In genomic region chr2:241308267-241308666, GRCh38 we compare ENCODE assay signal across 24 cellular contexts. TPM values are rescaled to one million over a fixed set of nuclear protein-coding genes. Genes with fewer than 3 reads are reported as not detected.
A peak's percentile ranks its signal among the peaks of the same experiment; 100 is the strongest.
DNase-seq lines count a peak whose midpoint lies in the region; ATAC-seq and TF ChIP-seq lines count a peak whose summit lies in the region.
"Had no signal": no experiment of that assay in that cellular context is flagged by ENCODE, and none has a peak within 500 bp of the region (broad histone marks: within the 10 kb centered on the region; RNA-seq: fewer than 3 reads in every experiment).

No MANE protein-coding gene starts in this region.

- H3K4me3 ChIP-seq in Loucy (ENCODE audit: low read length, poor library complexity, severe bottlenecking): no peak overlapping the region
- H3K4me3 ChIP-seq in osteoblast (ENCODE audit: insufficient read depth, low read length): no peak overlapping the region
- H3K4me3 ChIP-seq: BLaER1, body of pancreas, HAP-1, pancreas, SK-N-MC, suprapubic skin had no signal

- H3K4me2 ChIP-seq in Loucy (ENCODE audit: low read depth, low read length, poor library complexity, severe bottlenecking) (no peak overlapping the region), osteoblast (ENCODE audit: insufficient read depth, low read length) (no peak overlapping the region)

- H3K4me1 Mint-ChIP-seq in activated naive CD4-positive, alpha-beta T cell treated with anti-CD3 and anti-CD28 coated beads, Interleukin-2, amount 10 ng/mL, durations not matched to agents 7 days and 5 days: peaks cover 63% of the 10 kb centered on the region
- peaks cover 44 to 54% of the 10 kb centered on the region in 2 donors for H3K4me1 Mint-ChIP-seq in effector memory CD8-positive, alpha-beta T cell (ENCODE audit: low read depth in 2 of 2)

- H3K27me3 Mint-ChIP-seq in activated naive CD4-positive, alpha-beta T cell treated with anti-CD3 and anti-CD28 coated beads, Interleukin-2, amount 10 ng/mL, durations not matched to agents 7 days and 5 days: no peaks in the 10 kb centered on the region
- no peaks in the 10 kb centered on the region for H3K27me3 Mint-ChIP-seq in effector memory CD8-positive, alpha-beta T cell
- H3K27me3 Mint-ChIP-seq: memory B cell had no signal

- peaks cover 93% of the 10 kb centered on the region for H3K79me2 ChIP-seq in Loucy (ENCODE audit: insufficient read depth, low read length)
- peaks cover 99% of the 10 kb centered on the region for H3K79me2 ChIP-seq in osteoblast (ENCODE audit: insufficient read depth, low read length)

- no peak for DNase-seq in activated naive CD4-positive, alpha-beta T cell treated with anti-CD3 and anti-CD28 coated beads, Interleukin-2, amount 10 ng/mL, durations not matched to agents 7 days and 5 days
- no peak for DNase-seq in activated naive CD4-positive, alpha-beta T cell treated with anti-CD3 and anti-CD28 coated beads, Interleukin-2, amount 50 U/mL, for 72 hours (ENCODE audit: low spot score in 2 of 2)
- no peak for DNase-seq in effector memory CD8-positive, alpha-beta T cell
- peak; percentile 86 for DNase-seq in osteoblast (ENCODE audit: insufficient read length, low spot score, missing footprints)
- no peak for DNase-seq in NCI-H128 (lab: John Stamatoyannopoulos, UW; ENCODE audit: unreplicated experiment)
- DNase-seq: activated naive CD4-positive, alpha-beta T cell treated with anti-CD3 and anti-CD28 coated beads for 36 hours; activated T-cell treated with anti-CD3 and anti-CD28 coated beads, Interleukin-2, amount 50 U/mL, for 4 hours; body of pancreas; effector memory CD4-positive, alpha-beta T cell; NCI-H2171 treated with DMSO at 0.1 percent for 48 hours; NCI-H526 treated with DMSO at 0.1 percent for 48 hours; pancreas had no signal

- ATAC-seq in activated naive CD4-positive, alpha-beta T cell treated with anti-CD3 and anti-CD28 coated beads, Interleukin-2, amount 50 U/mL, for 72 hours: no peak
- no peak for ATAC-seq in effector memory CD8-positive, alpha-beta T cell (replicated peaks)
- ATAC-seq in HG02642 (IDR thresholded peaks at IDR 0.05; ENCODE audit: poor library complexity, unreplicated experiment): no peak
- no peak for ATAC-seq in activated CD4-positive, CD25-positive, alpha-beta regulatory T cell treated with anti-CD3 and anti-CD28 coated beads, Interleukin-2, amount 50 U/mL, for 24 hours
- ATAC-seq: activated T-cell treated with anti-CD3 and anti-CD28 coated beads, Interleukin-2, amount 50 U/mL, for 4 hours; body of pancreas; esophagus mucosa; sciatic nerve had no signal

- H3K27me3 ChIP-seq in Loucy (ENCODE audit: insufficient read depth, low read length, poor library complexity, severe bottlenecking) (no peaks in the 10 kb centered on the region), osteoblast (ENCODE audit: insufficient read depth, low read length) (no peaks in the 10 kb centered on the region)
- H3K27me3 ChIP-seq: BLaER1, body of pancreas, pancreas, suprapubic skin had no signal

- H3K27ac Mint-ChIP-seq in activated naive CD4-positive, alpha-beta T cell treated with anti-CD3 and anti-CD28 coated beads, Interleukin-2, amount 10 ng/mL, durations not matched to agents 7 days and 5 days: peak overlapping the region; percentile 29
- H3K27ac Mint-ChIP-seq in activated naive CD4-positive, alpha-beta T cell treated with anti-CD3 and anti-CD28 coated beads, Interleukin-2, amount 50 U/mL, for 72 hours: peak overlapping the region in 1 of 2 donors; percentile 5
- H3K27ac Mint-ChIP-seq in effector memory CD8-positive, alpha-beta T cell: peak overlapping the region; percentile 56 to 88
- H3K27ac Mint-ChIP-seq: activated naive CD4-positive, alpha-beta T cell treated with anti-CD3 and anti-CD28 coated beads for 36 hours; memory B cell; T-helper 2 cell treated with Interferon-gamma antibody and Interleukin-4, amounts not matched to agents 5 μg/mL and 100 μg/mL, for 36 hours had no signal

- H2AFZ ChIP-seq in Loucy (ENCODE audit: low read length) (no peak overlapping the region), osteoblast (ENCODE audit: low read length) (no peak overlapping the region)

- TF ChIP-seq CTCF in Loucy (conservative IDR thresholded peaks at IDR 0.05; ENCODE audit: low read length) (no peak), osteoblast (IDR thresholded peaks at IDR 0.05; ENCODE audit: extremely low read depth, low read depth, low read length) (no peak)

- H4K20me1 ChIP-seq in Loucy (ENCODE audit: insufficient read depth, low read length, poor library complexity, severe bottlenecking) (peaks cover 18% of the 10 kb centered on the region), osteoblast (ENCODE audit: insufficient read depth, low read length) (peaks cover 75% of the 10 kb centered on the region)

- peaks cover 17% of the 10 kb centered on the region for H3K36me3 Mint-ChIP-seq in activated naive CD4-positive, alpha-beta T cell treated with anti-CD3 and anti-CD28 coated beads, Interleukin-2, amount 10 ng/mL, durations not matched to agents 7 days and 5 days
- peaks cover 0 to 12% of the 10 kb centered on the region in 2 donors for H3K36me3 Mint-ChIP-seq in activated naive CD4-positive, alpha-beta T cell treated with anti-CD3 and anti-CD28 coated beads, Interleukin-2, amount 50 U/mL, for 72 hours
- peaks cover 4% of the 10 kb centered on the region for H3K36me3 Mint-ChIP-seq in effector memory CD8-positive, alpha-beta T cell (ENCODE audit: insufficient read depth)

- H3K9ac ChIP-seq in Loucy (ENCODE audit: low read depth, low read length, poor library complexity, severe bottlenecking): peak overlapping the region; percentile 11
- H3K9ac ChIP-seq: BLaER1 had no signal

- H3K9me3 ChIP-seq in Loucy (ENCODE audit: insufficient read depth, low read depth, low read length) (no peaks in the 10 kb centered on the region), osteoblast (ENCODE audit: low read depth, low read length) (no peaks in the 10 kb centered on the region)
- H3K9me3 ChIP-seq: BLaER1, body of pancreas, HAP-1, pancreas, suprapubic skin had no signal

- H3K36me3 ChIP-seq in Loucy (ENCODE audit: insufficient read depth, low read length) (no peaks in the 10 kb centered on the region), osteoblast (ENCODE audit: insufficient read depth, low read length) (no peaks in the 10 kb centered on the region)
- H3K36me3 ChIP-seq: HAP-1, pancreas, suprapubic skin had no signal

- CTCF ChIA-PET in activated naive CD4-positive, alpha-beta T cell treated with anti-CD3 and anti-CD28 coated beads, Interleukin-2, amount 10 ng/mL, durations not matched to agents 7 days and 5 days (lab: Charles Lee): no interaction called here

- no peaks in the 10 kb centered on the region for H3K9me3 Mint-ChIP-seq in activated naive CD4-positive, alpha-beta T cell treated with anti-CD3 and anti-CD28 coated beads, Interleukin-2, amount 10 ng/mL, durations not matched to agents 7 days and 5 days
- no peaks in the 10 kb centered on the region for H3K9me3 Mint-ChIP-seq in activated naive CD4-positive, alpha-beta T cell treated with anti-CD3 and anti-CD28 coated beads, Interleukin-2, amount 50 U/mL, for 72 hours
- H3K9me3 Mint-ChIP-seq in effector memory CD8-positive, alpha-beta T cell: no peaks in the 10 kb centered on the region
- H3K9me3 Mint-ChIP-seq: activated naive CD4-positive, alpha-beta T cell treated with anti-CD3 and anti-CD28 coated beads for 36 hours; activated T-cell treated with anti-CD3 and anti-CD28 coated beads, Interleukin-2, amount 50 U/mL, for 4 hours; memory B cell; T-helper 2 cell treated with Interferon-gamma antibody and Interleukin-4, amounts not matched to agents 5 μg/mL and 100 μg/mL, for 36 hours had no signal

- H3K4me1 ChIP-seq in Loucy (ENCODE audit: insufficient read depth, low read length, poor library complexity, severe bottlenecking) (peaks cover 69% of the 10 kb centered on the region), osteoblast (ENCODE audit: insufficient read depth, low read length) (peaks cover 27% of the 10 kb centered on the region)

- H3K4me3 Mint-ChIP-seq in activated naive CD4-positive, alpha-beta T cell treated with anti-CD3 and anti-CD28 coated beads, Interleukin-2, amount 10 ng/mL, durations not matched to agents 7 days and 5 days: no peak overlapping the region
- H3K4me3 Mint-ChIP-seq in effector memory CD8-positive, alpha-beta T cell: no peak overlapping the region
- H3K4me3 Mint-ChIP-seq: activated naive CD4-positive, alpha-beta T cell treated with anti-CD3 and anti-CD28 coated beads for 36 hours; activated T-cell treated with anti-CD3 and anti-CD28 coated beads, Interleukin-2, amount 50 U/mL, for 4 hours; memory B cell; T-helper 2 cell treated with Interferon-gamma antibody and Interleukin-4, amounts not matched to agents 5 μg/mL and 100 μg/mL, for 36 hours had no signal

- H3K27ac ChIP-seq in osteoblast (ENCODE audit: low read depth, low read length): peak overlapping the region; percentile 30
- H3K27ac ChIP-seq: BLaER1, SK-N-MC, suprapubic skin, VCaP had no signal

- no peaks in the 10 kb centered on the region for H3K9me2 ChIP-seq in Loucy (replicated peaks; ENCODE audit: low read depth, low read length)

- H3F3A ChIP-seq in Loucy (ENCODE audit: low read depth): peaks cover 4% of the 10 kb centered on the region; the same call in 1 of the 2 replicates

RNA-seq across cellular contexts. Expression of gene HDLBP, which starts 7.2 kb away (rescaled TPM):
- total RNA-seq in activated naive CD4-positive, alpha-beta T cell treated with anti-CD3 and anti-CD28 coated beads, Interleukin-2, amount 50 U/mL, for 72 hours: 100 to 1,000 TPM; 276 to 297 TPM
- 1,414 and 1,418 TPM in 2 replicates for total RNA-seq in osteoblast

RNA-seq across cellular contexts. Expression of gene SEPTIN2, which starts 7.5 kb away (rescaled TPM):
- 100 to 1,000 TPM; 148 to 210 TPM for total RNA-seq in activated naive CD4-positive, alpha-beta T cell treated with anti-CD3 and anti-CD28 coated beads, Interleukin-2, amount 50 U/mL, for 72 hours
- 394 and 418 TPM in 2 replicates for total RNA-seq in osteoblast

RNA-seq across cellular contexts. Expression of gene FARP2, which starts 47.8 kb away (rescaled TPM):
- 10 to 100 TPM; 24.0 to 32.8 TPM for total RNA-seq in activated naive CD4-positive, alpha-beta T cell treated with anti-CD3 and anti-CD28 coated beads, Interleukin-2, amount 50 U/mL, for 72 hours
- 41.3 and 44.5 TPM in 2 replicates for total RNA-seq in osteoblast
